ENCODE assay signal across 2 cellular contexts in the genomic region with DNA sequence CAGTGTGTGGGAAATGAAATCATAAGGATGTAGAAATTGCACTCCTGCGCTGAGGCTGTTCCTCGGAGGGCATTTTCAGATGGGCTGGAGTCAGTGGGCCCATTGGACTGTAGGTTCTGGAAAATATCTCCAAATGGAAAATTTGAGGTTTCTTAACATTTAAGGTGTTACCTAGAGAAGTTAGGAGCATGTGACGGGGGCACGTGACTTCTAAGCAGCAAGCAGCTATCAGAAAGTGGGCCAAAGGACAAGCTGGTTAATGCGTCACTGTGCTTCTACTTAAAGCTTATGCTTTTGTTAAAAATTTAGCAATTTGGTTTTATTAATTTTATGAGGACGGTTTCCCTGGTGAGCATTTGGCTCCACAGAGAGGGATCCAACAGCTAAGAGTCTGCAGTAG.
A peak's percentile ranks its signal among the peaks of the same experiment; 100 is the strongest.
TF ChIP-seq lines count a peak whose summit lies in the region.

No MANE protein-coding gene starts in this region.

TF ChIP-seq in A549, 52 proteins besides CTCF, POLR2A, EP300 and RAD21 (continued from another document):
- TF ChIP-seq, protein P1, sequence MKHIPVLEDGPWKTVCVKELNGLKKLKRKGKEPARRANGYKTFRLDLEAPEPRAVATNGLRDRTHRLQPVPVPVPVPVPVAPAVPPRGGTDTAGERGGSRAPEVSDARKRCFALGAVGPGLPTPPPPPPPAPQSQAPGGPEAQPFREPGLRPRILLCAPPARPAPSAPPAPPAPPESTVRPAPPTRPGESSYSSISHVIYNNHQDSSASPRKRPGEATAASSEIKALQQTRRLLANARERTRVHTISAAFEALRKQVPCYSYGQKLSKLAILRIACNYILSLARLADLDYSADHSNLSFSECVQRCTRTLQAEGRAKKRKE (CRISPR knock-in tag; IDR thresholded peaks at IDR 0.05; ENCODE audit: low read depth), result no peak
- TF ChIP-seq BHLHE40 (IDR thresholded peaks at IDR 0.05; ENCODE audit: low read depth, low read length) (no peak), ESRRA (IDR thresholded peaks at IDR 0.05; ENCODE audit: borderline replicate concordance, low read length) (no peak), CHD4 (IDR thresholded peaks at IDR 0.05; ENCODE audit: borderline replicate concordance) (no peak)
- TF ChIP-seq, protein P2, sequence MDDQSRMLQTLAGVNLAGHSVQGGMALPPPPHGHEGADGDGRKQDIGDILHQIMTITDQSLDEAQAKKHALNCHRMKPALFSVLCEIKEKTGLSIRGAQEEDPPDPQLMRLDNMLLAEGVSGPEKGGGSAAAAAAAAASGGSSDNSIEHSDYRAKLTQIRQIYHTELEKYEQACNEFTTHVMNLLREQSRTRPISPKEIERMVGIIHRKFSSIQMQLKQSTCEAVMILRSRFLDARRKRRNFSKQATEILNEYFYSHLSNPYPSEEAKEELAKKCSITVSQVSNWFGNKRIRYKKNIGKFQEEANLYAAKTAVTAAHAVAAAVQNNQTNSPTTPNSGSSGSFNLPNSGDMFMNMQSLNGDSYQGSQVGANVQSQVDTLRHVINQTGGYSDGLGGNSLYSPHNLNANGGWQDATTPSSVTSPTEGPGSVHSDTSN (IDR thresholded peaks at IDR 0.05), result no peak

TF ChIP-seq in K562, 482 proteins besides CTCF, POLR2A, EP300 and RAD21 (continued from another document):
- TF ChIP-seq, protein P3, sequence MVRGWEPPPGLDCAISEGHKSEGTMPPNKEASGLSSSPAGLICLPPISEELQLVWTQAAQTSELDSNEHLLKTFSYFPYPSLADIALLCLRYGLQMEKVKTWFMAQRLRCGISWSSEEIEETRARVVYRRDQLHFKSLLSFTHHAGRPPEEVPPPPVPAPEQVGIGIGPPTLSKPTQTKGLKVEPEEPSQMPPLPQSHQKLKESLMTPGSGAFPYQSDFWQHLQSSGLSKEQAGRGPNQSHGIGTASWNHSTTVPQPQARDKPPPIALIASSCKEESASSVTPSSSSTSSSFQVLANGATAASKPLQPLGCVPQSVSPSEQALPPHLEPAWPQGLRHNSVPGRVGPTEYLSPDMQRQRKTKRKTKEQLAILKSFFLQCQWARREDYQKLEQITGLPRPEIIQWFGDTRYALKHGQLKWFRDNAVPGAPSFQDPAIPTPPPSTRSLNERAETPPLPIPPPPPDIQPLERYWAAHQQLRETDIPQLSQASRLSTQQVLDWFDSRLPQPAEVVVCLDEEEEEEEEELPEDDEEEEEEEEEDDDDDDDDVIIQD (CRISPR knock-in tag; IDR thresholded peaks at IDR 0.05), result no peak
- TF ChIP-seq, protein P4, sequence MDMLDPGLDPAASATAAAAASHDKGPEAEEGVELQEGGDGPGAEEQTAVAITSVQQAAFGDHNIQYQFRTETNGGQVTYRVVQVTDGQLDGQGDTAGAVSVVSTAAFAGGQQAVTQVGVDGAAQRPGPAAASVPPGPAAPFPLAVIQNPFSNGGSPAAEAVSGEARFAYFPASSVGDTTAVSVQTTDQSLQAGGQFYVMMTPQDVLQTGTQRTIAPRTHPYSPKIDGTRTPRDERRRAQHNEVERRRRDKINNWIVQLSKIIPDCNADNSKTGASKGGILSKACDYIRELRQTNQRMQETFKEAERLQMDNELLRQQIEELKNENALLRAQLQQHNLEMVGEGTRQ (CRISPR knock-in tag; IDR thresholded peaks at IDR 0.05), result 0 out of 2 replicates have a peak, but pooled peaks have one; percentile 26
- TF ChIP-seq, protein P5, sequence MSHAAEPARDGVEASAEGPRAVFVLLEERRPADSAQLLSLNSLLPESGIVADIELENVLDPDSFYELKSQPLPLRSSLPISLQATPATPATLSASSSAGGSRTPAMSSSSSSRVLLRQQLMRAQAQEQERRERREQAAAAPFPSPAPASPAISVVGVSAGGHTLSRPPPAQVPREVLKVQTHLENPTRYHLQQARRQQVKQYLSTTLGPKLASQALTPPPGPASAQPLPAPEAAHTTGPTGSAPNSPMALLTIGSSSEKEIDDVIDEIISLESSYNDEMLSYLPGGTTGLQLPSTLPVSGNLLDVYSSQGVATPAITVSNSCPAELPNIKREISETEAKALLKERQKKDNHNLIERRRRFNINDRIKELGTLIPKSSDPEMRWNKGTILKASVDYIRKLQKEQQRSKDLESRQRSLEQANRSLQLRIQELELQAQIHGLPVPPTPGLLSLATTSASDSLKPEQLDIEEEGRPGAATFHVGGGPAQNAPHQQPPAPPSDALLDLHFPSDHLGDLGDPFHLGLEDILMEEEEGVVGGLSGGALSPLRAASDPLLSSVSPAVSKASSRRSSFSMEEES (CRISPR knock-in tag; IDR thresholded peaks at IDR 0.05), result 0 out of 2 replicates have a peak, but pooled peaks have one; percentile 12
- TF ChIP-seq, protein P6, sequence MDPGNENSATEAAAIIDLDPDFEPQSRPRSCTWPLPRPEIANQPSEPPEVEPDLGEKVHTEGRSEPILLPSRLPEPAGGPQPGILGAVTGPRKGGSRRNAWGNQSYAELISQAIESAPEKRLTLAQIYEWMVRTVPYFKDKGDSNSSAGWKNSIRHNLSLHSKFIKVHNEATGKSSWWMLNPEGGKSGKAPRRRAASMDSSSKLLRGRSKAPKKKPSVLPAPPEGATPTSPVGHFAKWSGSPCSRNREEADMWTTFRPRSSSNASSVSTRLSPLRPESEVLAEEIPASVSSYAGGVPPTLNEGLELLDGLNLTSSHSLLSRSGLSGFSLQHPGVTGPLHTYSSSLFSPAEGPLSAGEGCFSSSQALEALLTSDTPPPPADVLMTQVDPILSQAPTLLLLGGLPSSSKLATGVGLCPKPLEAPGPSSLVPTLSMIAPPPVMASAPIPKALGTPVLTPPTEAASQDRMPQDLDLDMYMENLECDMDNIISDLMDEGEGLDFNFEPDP (CRISPR knock-in tag; IDR thresholded peaks at IDR 0.05), result no peak
- TF ChIP-seq KDM5B (IDR thresholded peaks at IDR 0.05; ENCODE audit: insufficient replicate concordance, low read depth, low read length), result no peak
